ENCODE assay signal across 23 cellular contexts in the genomic region with DNA sequence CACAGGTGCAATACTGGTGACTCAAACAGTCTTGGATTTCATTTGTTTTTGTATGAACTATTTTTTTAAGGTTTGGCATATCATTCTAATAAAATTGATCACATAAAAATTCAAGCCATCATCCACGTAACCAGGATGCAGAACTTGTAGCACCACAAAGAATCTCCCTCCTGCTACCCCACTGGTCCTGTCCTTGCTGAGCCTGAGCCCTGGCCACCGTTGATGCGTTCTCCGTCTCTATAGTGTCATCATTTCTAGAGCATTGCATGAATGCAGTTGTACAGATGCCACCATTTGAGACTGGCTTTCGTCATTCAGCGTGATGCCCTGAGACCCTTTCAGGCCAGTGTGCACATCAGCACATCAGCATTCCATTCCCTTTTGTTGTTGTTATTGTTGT.
"Had no signal": no experiment of that assay in that cellular context is flagged by ENCODE, and none has a peak within 500 bp of the region (broad histone marks: within the 10 kb centered on the region; RNA-seq: fewer than 3 reads in every experiment).

No MANE protein-coding gene starts in this region.

- H3K4me3 Mint-ChIP-seq: dendritic cell treated with granulocyte-macrophage colony-stimulating factor and Interleukin-4, amounts not matched to agents 40 ng/mL and 50 ng/mL, for 4 days; effector memory CD8-positive, alpha-beta T cell; endodermal cell had no signal

- H3K27me3 ChIP-seq: colonic mucosa, foreskin keratinocyte, gastrocnemius medialis had no signal

- H3K27ac ChIP-seq: colonic mucosa, coronary artery, dorsolateral prefrontal cortex, epithelial cell of prostate, esophagus muscularis mucosa, esophagus squamous epithelium, foreskin keratinocyte, gastrocnemius medialis, gastroesophageal sphincter, heart left ventricle, heart right ventricle had no signal

- H3K4me1 ChIP-seq: colonic mucosa, esophagus muscularis mucosa, esophagus squamous epithelium, foreskin keratinocyte, gastrocnemius medialis, gastroesophageal sphincter, heart left ventricle, heart right ventricle had no signal

- ATAC-seq: effector memory CD8-positive, alpha-beta T cell; foreskin keratinocyte; gastrocnemius medialis; gastroesophageal sphincter; heart left ventricle; heart right ventricle had no signal

- H3K27me3 Mint-ChIP-seq: dendritic cell treated with granulocyte-macrophage colony-stimulating factor and Interleukin-4, amounts not matched to agents 40 ng/mL and 50 ng/mL, for 4 days; effector memory CD8-positive, alpha-beta T cell had no signal

- H3K4me3 ChIP-seq: colonic mucosa, coronary artery, dorsolateral prefrontal cortex, esophagus muscularis mucosa, esophagus squamous epithelium, gastrocnemius medialis, gastroesophageal sphincter, heart left ventricle, heart right ventricle had no signal

- DNase-seq: colonic mucosa; cortex of kidney; dermis blood vessel endothelial cell; dorsolateral prefrontal cortex; effector CD4-positive, alpha-beta T cell; effector CD8-positive, alpha-beta T cell; effector memory CD4-positive, alpha-beta T cell; effector memory CD8-positive, alpha-beta T cell; endodermal cell; erythroblast; esophagus squamous epithelium; foreskin fibroblast; foreskin keratinocyte; foreskin melanocyte; gastrocnemius medialis; glutamatergic neuron; heart left ventricle; heart right ventricle had no signal

- H3K9me3 ChIP-seq: colonic mucosa, esophagus muscularis mucosa, esophagus squamous epithelium, gastrocnemius medialis, gastroesophageal sphincter, heart left ventricle had no signal

- H3K27ac Mint-ChIP-seq: dendritic cell treated with granulocyte-macrophage colony-stimulating factor and Interleukin-4, amounts not matched to agents 40 ng/mL and 50 ng/mL, for 4 days; effector memory CD8-positive, alpha-beta T cell; endodermal cell had no signal

- H3K36me3 ChIP-seq: colonic mucosa, esophagus muscularis mucosa, esophagus squamous epithelium, gastrocnemius medialis, gastroesophageal sphincter, heart left ventricle, heart right ventricle had no signal
